ENCODE assay signal across 1 cellular context in genomic region chr11:66606608-66607007, GRCh38. TPM values are rescaled to one million over a fixed set of nuclear protein-coding genes. Genes with fewer than 3 reads are reported as not detected.
"Had no signal": no experiment of that assay in that cellular context is flagged by ENCODE, and none has a peak within 500 bp of the region (broad histone marks: within the 10 kb centered on the region; RNA-seq: fewer than 3 reads in every experiment).

No MANE protein-coding gene starts in this region.

RNA-seq across cellular contexts. Expression of gene CCDC87, which starts 13.7 kb away (rescaled TPM):
- polyA plus RNA-seq: naive thymus-derived CD4-positive, alpha-beta T cell had no signal
